In genomic region chr7:65770473-65771163, GRCh38 we compare ENCODE assay signal across 8 cellular contexts.
A peak's percentile ranks its signal among the peaks of the same experiment; 100 is the strongest.
DNase-seq lines count a peak whose midpoint lies in the region; ATAC-seq and TF ChIP-seq lines count a peak whose summit lies in the region.
"Not testable (repeated sequence)": the region's sequence is repeated elsewhere in the genome, so short reads cannot be mapped to it uniquely, and the experiment has no call there.

No MANE protein-coding gene starts in this region.

- peak overlapping the region; percentile 76 for H3K4me3 ChIP-seq in BLaER1

- not testable (repeated sequence) for H3K4me1 ChIP-seq in BLaER1

- H3K9me3 ChIP-seq in BLaER1 = not testable (repeated sequence)

- H3K9me3 Mint-ChIP-seq in chondrocyte (ENCODE audit: low read depth) = not testable (repeated sequence)

- TF ChIP-seq CTCF in chondrocyte (IDR thresholded peaks at IDR 0.05) = peak; percentile 43

- not testable (repeated sequence) for H3K36me3 ChIP-seq in BLaER1

- DNase-seq in GM19238 (ENCODE audit: insufficient read length, low spot score) (peak; percentile 77), NCI-H460 (ENCODE audit: extremely low read depth, low read depth) (peak; percentile 84), chondrocyte (ENCODE audit: low spot score) (peak; percentile 98), kidney tubule cell (ENCODE audit: low spot score) (peak; percentile 92)
- peak; percentile 85 to 95 for DNase-seq in activated CD4-positive, alpha-beta T cell treated with anti-CD3 and anti-CD28 coated beads for 24 hours (ENCODE audit: low read depth in 2 of 2)
- DNase-seq in stimulated activated CD4-positive, alpha-beta T cell treated with anti-CD3 and anti-CD28 coated beads, Interleukin-1b, Interleukin-23, amount 100 ng/mL, for 1 hour (ENCODE audit: low read depth in 2 of 2) = peak; percentile 79 to 89

- peak overlapping the region; percentile 62 for H3K27ac ChIP-seq in BLaER1

- H3K27ac Mint-ChIP-seq in chondrocyte (ENCODE audit: unreplicated experiment) = peak overlapping the region; percentile 92

- H3K9ac ChIP-seq in BLaER1 = peak overlapping the region; percentile 77

- not testable (repeated sequence) for H3K27me3 ChIP-seq in BLaER1

- not testable (repeated sequence) for H4K20me1 ChIP-seq in BLaER1

- H3K4me3 Mint-ChIP-seq in chondrocyte (ENCODE audit: unreplicated experiment) = peak overlapping the region; percentile 85

- peak overlapping the region; percentile 63 for H3K4me2 ChIP-seq in BLaER1

- not testable (repeated sequence) for H3K4me1 Mint-ChIP-seq in chondrocyte (ENCODE audit: low read depth)

- peak; percentile 99 for ATAC-seq in HG03432 (IDR thresholded peaks at IDR 0.05; ENCODE audit: unreplicated experiment)

- H3K27me3 Mint-ChIP-seq in chondrocyte (ENCODE audit: low read depth) = not testable (repeated sequence)

- H3K36me3 Mint-ChIP-seq in chondrocyte (ENCODE audit: low read depth) = not testable (repeated sequence)

Comparison
In these comparisons a context has a peak if more than half of its experiments do, and no peak if none do; other contexts are left out.
1. Peak in every context shown above with its lines: DNase-seq, ATAC-seq, H3K4me3 ChIP-seq and H3K27ac ChIP-seq.